ENCODE assay signal across 8 cellular contexts in the genomic region with DNA sequence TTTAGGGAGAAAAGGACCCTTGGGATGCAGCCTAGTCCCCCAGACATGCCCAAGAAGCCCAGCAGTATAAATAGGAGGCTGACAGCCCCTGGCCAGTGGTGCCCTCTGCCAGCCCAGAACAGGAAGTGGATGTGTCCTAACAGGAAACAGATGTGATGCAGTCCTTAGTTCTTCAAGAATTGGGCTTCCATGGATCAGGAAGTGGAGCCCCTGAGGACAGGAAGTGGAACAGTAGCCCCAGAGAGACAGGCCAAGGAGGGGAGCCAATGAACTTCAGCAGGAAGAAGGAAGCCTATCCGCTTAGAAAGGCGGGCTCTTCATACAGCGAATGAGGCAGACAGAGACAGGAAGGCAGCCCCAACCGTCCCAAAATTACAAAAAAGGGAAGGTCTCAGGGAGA. TPM values are rescaled to one million over a fixed set of nuclear protein-coding genes. Genes with fewer than 3 reads are reported as not detected.
A peak's percentile ranks its signal among the peaks of the same experiment; 100 is the strongest.
DNase-seq lines count a peak whose midpoint lies in the region; ATAC-seq and TF ChIP-seq lines count a peak whose summit lies in the region.

No MANE protein-coding gene starts in this region.

- peak overlapping the region; percentile 34 to 99 (median 75) for H3K27ac Mint-ChIP-seq in CD8-positive, alpha-beta memory T cell
- peak overlapping the region; percentile 85 to 100 (median 96) for H3K27ac Mint-ChIP-seq in naive thymus-derived CD8-positive, alpha-beta T cell

- H3K9me3 Mint-ChIP-seq in CD8-positive, alpha-beta memory T cell, result peaks cover 0 to 3% (median 0%) of the 10 kb centered on the region in 5 donors
- peaks cover 0 to 4% (median 0%) of the 10 kb centered on the region in 9 donors for H3K9me3 Mint-ChIP-seq in naive thymus-derived CD8-positive, alpha-beta T cell

- in situ Hi-C loops in ACHN (cut with HindIII; ENCODE audit: low pct_ligation_motif_present, low pct_unique_long_range_greater_than_20kb, low sequenced_read_pairs), result no loop called here

- no peaks in the 10 kb centered on the region for H3K27me3 ChIP-seq in CD8-positive, alpha-beta memory T cell (ENCODE audit: insufficient read depth, low read length, poor library complexity, severe bottlenecking)
- no peaks in the 10 kb centered on the region for H3K27me3 ChIP-seq in dorsolateral prefrontal cortex

- H3K27ac ChIP-seq in CD8-positive, alpha-beta memory T cell (ENCODE audit: low read depth, low read length), result no peak overlapping the region
- peak overlapping the region in 50 of 59 donors; percentile 3 to 97 (median 90) for H3K27ac ChIP-seq in dorsolateral prefrontal cortex

- peaks cover 0 to 4% (median 4%) of the 10 kb centered on the region in 3 donors for H3K36me3 Mint-ChIP-seq in CD8-positive, alpha-beta memory T cell
- peaks cover 0 to 2% (median 0%) of the 10 kb centered on the region in 3 donors for H3K36me3 Mint-ChIP-seq in naive thymus-derived CD8-positive, alpha-beta T cell

- POLR2A ChIA-PET in CD8-positive, alpha-beta memory T cell (lab: Charles Lee), result interaction anchor here (0.5 kb wide), 1 partner anchor 22 kb away, joined by 3 read pairs; no protein-coding TSS in a partner anchor
- POLR2A ChIA-PET in naive thymus-derived CD8-positive, alpha-beta T cell (lab: Charles Lee), result interaction anchor here (1.6 to 5.9 kb wide), 4 partner anchors 10 to 59 kb away, joined by 4 to 125 read pairs (median 24); no protein-coding TSS in a partner anchor

- intact Hi-C loops in dorsolateral prefrontal cortex (cut with DNase I), result loop anchor here in 1 of 2 donors (5.0 kb wide), 1 partner anchor 61 kb away; no protein-coding TSS in a partner anchor

- no peak for DNase-seq in CD8-positive, alpha-beta memory T cell
- DNase-seq in NOMO-1 treated with DMSO at 0.1 percent for 48 hours (lab: John Stamatoyannopoulos, UW; ENCODE audit: unreplicated experiment) (peak; percentile 96), dorsolateral prefrontal cortex (no peak), H4 (ENCODE audit: low spot score) (no peak), NCI-H1694 (lab: John Stamatoyannopoulos, UW) (no peak), ACHN (no peak)
- no peak for DNase-seq in naive thymus-derived CD8-positive, alpha-beta T cell
- no peak for DNase-seq in activated CD4-positive, CD25-positive, alpha-beta regulatory T cell treated with anti-CD3 and anti-CD28 coated beads, Interleukin-2, amount 50 U/mL, for 72 hours

- H3K4me1 ChIP-seq in CD8-positive, alpha-beta memory T cell (ENCODE audit: insufficient read depth, low read length), result peaks cover 45% of the 10 kb centered on the region

- H3K36me3 ChIP-seq in CD8-positive, alpha-beta memory T cell (ENCODE audit: insufficient read depth, low read length), result no peaks in the 10 kb centered on the region

- H3K4me3 ChIP-seq in CD8-positive, alpha-beta memory T cell (ENCODE audit: low read length), result no peak overlapping the region
- H3K4me3 ChIP-seq in dorsolateral prefrontal cortex, result peak overlapping the region in 1 of 59 donors; percentile 14

- no peaks in the 10 kb centered on the region for H3K9me3 ChIP-seq in CD8-positive, alpha-beta memory T cell (ENCODE audit: low read length)

- no peak for ATAC-seq in naive thymus-derived CD8-positive, alpha-beta T cell

- TF ChIP-seq CTCF in dorsolateral prefrontal cortex (IDR thresholded peaks at IDR 0.05 in 54 of 56, conservative IDR thresholded peaks at IDR 0.05 in 2 of 56; ENCODE audit: low read depth in 1 of 56, partially characterized antibody in 56 of 56), result no peak

- H3K4me3 Mint-ChIP-seq in CD8-positive, alpha-beta memory T cell, result peak overlapping the region in 5 of 7 donors; percentile 1 to 98 (median 38)
- H3K4me3 Mint-ChIP-seq in naive thymus-derived CD8-positive, alpha-beta T cell, result peak overlapping the region in 9 of 10 donors; percentile 2 to 98 (median 79)

- no peaks in the 10 kb centered on the region for H3K27me3 Mint-ChIP-seq in CD8-positive, alpha-beta memory T cell
- no peaks in the 10 kb centered on the region for H3K27me3 Mint-ChIP-seq in naive thymus-derived CD8-positive, alpha-beta T cell

- CTCF ChIA-PET in CD8-positive, alpha-beta memory T cell (lab: Charles Lee), result interaction anchor here (3.7 to 5.9 kb wide), 2 partner anchors 12 to 59 kb away, joined by 33 to 88 read pairs; partner anchors contain the start of gene BCL7C

- peaks cover 37 to 48% (median 37%) of the 10 kb centered on the region in 3 donors for H3K4me1 Mint-ChIP-seq in CD8-positive, alpha-beta memory T cell
- H3K4me1 Mint-ChIP-seq in naive thymus-derived CD8-positive, alpha-beta T cell, result peaks cover 20 to 46% (median 36%) of the 10 kb centered on the region in 4 donors

RNA-seq across cellular contexts. Expression of gene CTF1, which starts 7.2 kb away (rescaled TPM):
- total RNA-seq in CD8-positive, alpha-beta memory T cell, result under 1 TPM in 1 of 2 experiments, not detected in 1; 0.33 TPM
- polyA plus RNA-seq in CD8-positive, alpha-beta memory T cell, result not detected
- 1 to 10 TPM in 119 of 120 experiments, under 1 TPM in 1; 0.90 to 9.9 (median 3.1) TPM for total RNA-seq in dorsolateral prefrontal cortex
- total RNA-seq in naive thymus-derived CD8-positive, alpha-beta T cell, result 1 to 10 TPM; 1.0 to 1.3 TPM
- under 1 TPM in 1 of 3 donors, not detected in 2; 0.14 TPM for polyA plus RNA-seq in naive thymus-derived CD8-positive, alpha-beta T cell
- total RNA-seq in H4 (2014; rRNA removed; shearing (Covaris generic)), result not detected in 2 replicates

RNA-seq across cellular contexts. Expression of gene BCL7C, which starts 9.7 kb away (rescaled TPM):
- 10 to 100 TPM; 31.7 to 35.0 TPM for total RNA-seq in CD8-positive, alpha-beta memory T cell
- polyA plus RNA-seq in CD8-positive, alpha-beta memory T cell, result 52.3 TPM
- 10 to 100 TPM in 118 of 120 experiments, 1 to 10 TPM in 2; 8.8 to 28.1 (median 15.6) TPM for total RNA-seq in dorsolateral prefrontal cortex
- 10 to 100 TPM; 24.2 to 24.6 TPM for total RNA-seq in naive thymus-derived CD8-positive, alpha-beta T cell
- 10 to 100 TPM; 33.9 to 38.8 (median 34.7) TPM for polyA plus RNA-seq in naive thymus-derived CD8-positive, alpha-beta T cell
- total RNA-seq in H4 (2014; rRNA removed; shearing (Covaris generic)), result 22.7 and 25.9 TPM in 2 replicates

RNA-seq across cellular contexts. Expression of gene FBXL19, which starts 19.8 kb away (rescaled TPM):
- total RNA-seq in CD8-positive, alpha-beta memory T cell, result 10 to 100 TPM; 28.7 to 29.2 TPM
- 0.25 TPM for polyA plus RNA-seq in CD8-positive, alpha-beta memory T cell
- 10 to 100 TPM; 23.5 to 84.8 (median 52.1) TPM for total RNA-seq in dorsolateral prefrontal cortex
- 10 to 100 TPM; 13.1 to 16.8 TPM for total RNA-seq in naive thymus-derived CD8-positive, alpha-beta T cell
- under 1 TPM; 0.06 to 0.29 (median 0.16) TPM for polyA plus RNA-seq in naive thymus-derived CD8-positive, alpha-beta T cell
- 5.0 and 13.8 TPM in 2 replicates for total RNA-seq in H4 (2014; rRNA removed; shearing (Covaris generic))

RNA-seq across cellular contexts. Expression of gene ORAI3, which starts 45.3 kb away (rescaled TPM):
- total RNA-seq in CD8-positive, alpha-beta memory T cell, result 1 to 10 TPM; 8.5 to 8.8 TPM
- 25.8 TPM for polyA plus RNA-seq in CD8-positive, alpha-beta memory T cell
- total RNA-seq in dorsolateral prefrontal cortex, result 10 to 100 TPM in 42 of 120 experiments, 1 to 10 TPM in 78; 4.7 to 19.1 (median 9.1) TPM
- 10 to 100 TPM; 18.6 to 20.8 TPM for total RNA-seq in naive thymus-derived CD8-positive, alpha-beta T cell
- polyA plus RNA-seq in naive thymus-derived CD8-positive, alpha-beta T cell, result 10 to 100 TPM; 15.2 to 16.0 (median 15.5) TPM
- total RNA-seq in H4 (2014; rRNA removed; shearing (Covaris generic)), result 30.5 and 43.8 TPM in 2 replicates

RNA-seq across cellular contexts. Expression of gene SETD1A, which starts 54.0 kb away (rescaled TPM):
- total RNA-seq in CD8-positive, alpha-beta memory T cell, result 10 to 100 TPM; 24.7 to 28.8 TPM
- 2.6 TPM for polyA plus RNA-seq in CD8-positive, alpha-beta memory T cell
- total RNA-seq in dorsolateral prefrontal cortex, result 10 to 100 TPM; 13.3 to 28.5 (median 17.9) TPM
- total RNA-seq in naive thymus-derived CD8-positive, alpha-beta T cell, result 10 to 100 TPM; 39.5 to 44.3 TPM
- polyA plus RNA-seq in naive thymus-derived CD8-positive, alpha-beta T cell, result 1 to 10 TPM in 1 of 3 donors, under 1 TPM in 2; 0.35 to 2.0 (median 0.77) TPM
- 1.4 and 1.7 TPM in 2 replicates for total RNA-seq in H4 (2014; rRNA removed; shearing (Covaris generic))
